In the genomic region with DNA sequence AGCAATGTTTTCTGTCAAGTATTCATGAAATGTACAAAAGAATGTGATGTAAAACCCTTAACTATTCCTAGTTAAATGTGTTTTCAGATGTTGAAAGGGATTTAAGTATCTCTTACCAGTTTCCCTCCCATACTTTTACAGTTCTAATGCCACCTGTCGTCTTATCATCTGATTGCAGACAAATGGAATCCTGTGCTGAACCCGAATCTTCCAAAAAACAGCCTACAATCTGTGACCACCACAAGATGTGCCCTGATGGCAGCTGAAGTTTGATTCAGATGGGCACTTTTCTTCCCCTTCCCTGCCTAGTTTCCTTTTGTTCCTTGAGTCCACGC, we compare ENCODE assay signal across 14 cellular contexts. TPM values are rescaled to one million over a fixed set of nuclear protein-coding genes. Genes with fewer than 3 reads are reported as not detected.
DNase-seq lines count a peak whose midpoint lies in the region; ATAC-seq and TF ChIP-seq lines count a peak whose summit lies in the region.
"Had no signal": no experiment of that assay in that cellular context is flagged by ENCODE, and none has a peak within 500 bp of the region (broad histone marks: within the 10 kb centered on the region; RNA-seq: fewer than 3 reads in every experiment).

No MANE protein-coding gene starts in this region.

- DNase-seq in CD8-positive, alpha-beta T cell, result no peak
- DNase-seq in T-helper 17 cell (no peak), endothelial cell (ENCODE audit: low spot score) (no peak), NCI-H2227 (lab: John Stamatoyannopoulos, UW; ENCODE audit: unreplicated experiment) (no peak)
- no peak for DNase-seq in stimulated activated CD4-positive, alpha-beta T cell treated with anti-CD3 and anti-CD28 coated beads, Interleukin-1b, Interleukin-23, amount 100 ng/mL, for 48 hours
- DNase-seq: left cardiac atrium, NCI-H1694, SJCRH30, WERI-Rb-1 had no signal

- TF ChIP-seq CTCF in CD8-positive, alpha-beta T cell (IDR thresholded peaks at IDR 0.05), result no peak
- no peak for TF ChIP-seq CTCF in endothelial cell (IDR thresholded peaks at IDR 0.05; ENCODE audit: unreplicated experiment)

- H3K36me3 Mint-ChIP-seq in CD8-positive, alpha-beta T cell, result peaks cover 49% of the 10 kb centered on the region
- H3K36me3 Mint-ChIP-seq in T-helper 17 cell (ENCODE audit: low read depth) (peaks cover 3% of the 10 kb centered on the region), endothelial cell (ENCODE audit: low read depth, unreplicated experiment) (peaks cover 14% of the 10 kb centered on the region)

- H3K4me1 ChIP-seq in ACC112 (ENCODE audit: control insufficient read depth, insufficient read depth, low read length, unreplicated experiment), result peaks cover 18% of the 10 kb centered on the region
- peaks cover 6% of the 10 kb centered on the region for H3K4me1 ChIP-seq in CD8-positive, alpha-beta T cell (ENCODE audit: insufficient read depth, low read length)
- H3K4me1 ChIP-seq: SJCRH30 had no signal

- CTCF ChIA-PET in CD8-positive, alpha-beta T cell (lab: Charles Lee), result interaction anchor here (1.2 to 9.7 kb wide), 2 partner anchors 130 to 255 kb away, joined by 3 to 153 read pairs; partner anchors contain the start of gene TAF8

- no peak overlapping the region for H2AFZ ChIP-seq in ACC112 (ENCODE audit: low read length, unreplicated experiment)

- no peaks in the 10 kb centered on the region for H3K9me3 Mint-ChIP-seq in CD8-positive, alpha-beta T cell
- no peaks in the 10 kb centered on the region for H3K9me3 Mint-ChIP-seq in endothelial cell (ENCODE audit: unreplicated experiment)

- no peaks in the 10 kb centered on the region for H3K27me3 Mint-ChIP-seq in CD8-positive, alpha-beta T cell (ENCODE audit: low read depth)
- H3K27me3 Mint-ChIP-seq in T-helper 17 cell (no peaks in the 10 kb centered on the region), endothelial cell (ENCODE audit: unreplicated experiment) (peaks cover 3% of the 10 kb centered on the region)

- H3K9me3 ChIP-seq in CD8-positive, alpha-beta T cell (ENCODE audit: low read length), result no peaks in the 10 kb centered on the region
- no peaks in the 10 kb centered on the region for H3K9me3 ChIP-seq in T-helper 17 cell (ENCODE audit: control insufficient read depth, low read length, poor library complexity, severe bottlenecking)
- H3K9me3 ChIP-seq: SJCRH30, suprapubic skin had no signal

- no peak overlapping the region for H3K27ac ChIP-seq in ACC112 (ENCODE audit: low read depth, low read length)
- H3K27ac ChIP-seq in CD8-positive, alpha-beta T cell (ENCODE audit: low read depth, low read length), result no peak overlapping the region
- H3K27ac ChIP-seq: SJCRH30, suprapubic skin, WERI-Rb-1 had no signal

- intact Hi-C loops in CD8-positive, alpha-beta T cell (cut with DNase I, micrococcal nuclease), result loop anchor here (5.0 to 10.0 kb wide), 5 partner anchors 1093 to 1788 kb away; partner anchors contain the start of genes POLH (in 2 of the 2), XPO5 (in 2 of the 2), KLC4 (in 1 of the 2) and LRRC73 (in 1 of the 2)

- H3K79me2 ChIP-seq in ACC112 (ENCODE audit: control insufficient read depth, insufficient read depth, low read length, unreplicated experiment), result peaks cover 22% of the 10 kb centered on the region

- H3K27ac Mint-ChIP-seq in CD8-positive, alpha-beta T cell, result peak overlapping the region; percentile 84
- H3K27ac Mint-ChIP-seq in T-helper 17 cell (no peak overlapping the region), endothelial cell (ENCODE audit: unreplicated experiment) (no peak overlapping the region)

- ATAC-seq in CD8-positive, alpha-beta T cell, result no peak
- ATAC-seq in T-helper 17 cell (no peak), GM19463 (IDR thresholded peaks at IDR 0.05; ENCODE audit: unreplicated experiment) (no peak), HG03280 (IDR thresholded peaks at IDR 0.05; ENCODE audit: unreplicated experiment) (no peak)
- ATAC-seq: left cardiac atrium had no signal

- peaks cover 25% of the 10 kb centered on the region for H3K36me3 ChIP-seq in ACC112 (ENCODE audit: insufficient read depth, low read length)
- peaks cover 30% of the 10 kb centered on the region for H3K36me3 ChIP-seq in CD8-positive, alpha-beta T cell (ENCODE audit: insufficient read depth, low read length)

- POLR2A ChIA-PET in CD8-positive, alpha-beta T cell (lab: Charles Lee), result no interaction called here

- H3K4me3 Mint-ChIP-seq in CD8-positive, alpha-beta T cell, result peak overlapping the region; percentile 76
- peak overlapping the region; percentile 61 for H3K4me3 Mint-ChIP-seq in T-helper 17 cell
- H3K4me3 Mint-ChIP-seq in endothelial cell (ENCODE audit: unreplicated experiment), result peak overlapping the region; percentile 86

- no peaks in the 10 kb centered on the region for H3K27me3 ChIP-seq in ACC112 (ENCODE audit: insufficient read depth, low read length)
- H3K27me3 ChIP-seq in CD8-positive, alpha-beta T cell (ENCODE audit: insufficient read depth, low read length), result no peaks in the 10 kb centered on the region
- H3K27me3 ChIP-seq: SJCRH30, suprapubic skin had no signal

- H3K4me1 Mint-ChIP-seq in CD8-positive, alpha-beta T cell (ENCODE audit: low read depth), result peaks cover 15% of the 10 kb centered on the region
- H3K4me1 Mint-ChIP-seq in T-helper 17 cell, result peaks cover 8% of the 10 kb centered on the region
- peaks cover 26% of the 10 kb centered on the region for H3K4me1 Mint-ChIP-seq in endothelial cell (ENCODE audit: unreplicated experiment)

- H3K4me3 ChIP-seq in ACC112 (ENCODE audit: low read depth, low read length), result 0 out of 2 replicates have a peak overlapping the region, but pooled peaks have one; percentile 94
- H3K4me3 ChIP-seq in CD8-positive, alpha-beta T cell (ENCODE audit: low read depth, low read length), result no peak overlapping the region
- H3K4me3 ChIP-seq: SJCRH30, suprapubic skin had no signal

RNA-seq across cellular contexts. Expression of gene TOMM6, which starts 1.9 kb away (rescaled TPM):
- 100 to 1,000 TPM in 1 of 2 experiments, 10 to 100 TPM in 1; 94.3 to 101 TPM for total RNA-seq in CD8-positive, alpha-beta T cell
- total RNA-seq in T-helper 17 cell, result 100 to 1,000 TPM in 1 of 2 donors, 10 to 100 TPM in 1; 99.1 to 111 TPM
- 167 TPM for total RNA-seq in endothelial cell (ENCODE audit: unreplicated experiment)

RNA-seq across cellular contexts. Expression of gene PRICKLE4, which starts 8.8 kb away (rescaled TPM):
- not detected for total RNA-seq in CD8-positive, alpha-beta T cell
- total RNA-seq in T-helper 17 cell, result not detected
- total RNA-seq in endothelial cell (ENCODE audit: unreplicated experiment), result 20.7 TPM

RNA-seq across cellular contexts. Expression of gene FRS3, which starts 9.7 kb away (rescaled TPM):
- total RNA-seq in CD8-positive, alpha-beta T cell, result 1 to 10 TPM; 3.7 to 6.2 TPM
- 1 to 10 TPM; 5.2 to 6.9 TPM for total RNA-seq in T-helper 17 cell
- 8.8 TPM for total RNA-seq in endothelial cell (ENCODE audit: unreplicated experiment)

RNA-seq across cellular contexts. Expression of gene PGC, which starts 42.2 kb away (rescaled TPM):
- total RNA-seq in CD8-positive, alpha-beta T cell, result not detected
- not detected for total RNA-seq in T-helper 17 cell
- not detected for total RNA-seq in endothelial cell (ENCODE audit: unreplicated experiment)
- total RNA-seq: epithelial cell of proximal tubule, left cardiac atrium, SJCRH30, suprapubic skin had no signal

RNA-seq across cellular contexts. Expression of gene TFEB, which starts 53.9 kb away (rescaled TPM):
- total RNA-seq in CD8-positive, alpha-beta T cell, result 10 to 100 TPM; 10.2 to 12.7 TPM
- 10 to 100 TPM; 17.6 to 18.9 TPM for total RNA-seq in T-helper 17 cell
- total RNA-seq in endothelial cell (ENCODE audit: unreplicated experiment), result 10.4 TPM

Comparison
In these comparisons a context has a peak if more than half of its experiments do, and no peak if none do; other contexts are left out.
1. RNA of gene PRICKLE4, which starts 8.8 kb away (total RNA-seq): 20.7 TPM in endothelial cell (single experiment); not detected in CD8-positive, alpha-beta T cell and not detected in T-helper 17 cell; every median in the first group is over 10 times any median in the second.
2. Peak in every context shown above with its lines, with median percentiles within 50 percentile points of each other: H3K4me3 Mint-ChIP-seq.